ENCODE assay signal across 36 cellular contexts in genomic region chr15:75325922-75326321, GRCh38. TPM values are rescaled to one million over a fixed set of nuclear protein-coding genes. Genes with fewer than 3 reads are reported as not detected.
"Had no signal": no experiment of that assay in that cellular context is flagged by ENCODE, and none has a peak within 500 bp of the region (broad histone marks: within the 10 kb centered on the region; RNA-seq: fewer than 3 reads in every experiment).

No MANE protein-coding gene starts in this region.

- DNase-seq: activated B cell treated with CpG ODN at 0.5 μM for 24 hours; activated CD4-positive, alpha-beta T cell treated with anti-CD3 and anti-CD28 coated beads for 48 hours; activated CD4-positive, alpha-beta T cell treated with anti-CD3 and anti-CD28 coated beads, Interleukin-2, amount 50 U/mL, for 1 hour; activated CD4-positive, alpha-beta T cell treated with anti-CD3 and anti-CD28 coated beads, Interleukin-2, amount 50 U/mL, for 48 hours; activated CD8-positive, alpha-beta memory T cell treated with anti-CD3 and anti-CD28 coated beads for 24 hours; activated CD8-positive, alpha-beta T cell treated with anti-CD3 and anti-CD28 coated beads for 36 hours; activated gamma-delta T cell; activated naive CD4-positive, alpha-beta T cell; activated naive CD4-positive, alpha-beta T cell treated with anti-CD3 and anti-CD28 coated beads, Interleukin-2, amount 10 ng/mL, durations not matched to agents 7 days and 5 days; activated naive CD8-positive, alpha-beta T cell treated with anti-CD3 and anti-CD28 coated beads, Interleukin-2, amount 10 ng/mL, durations not matched to agents 7 days and 5 days; activated T-cell treated with anti-CD3 and anti-CD28 coated beads, Interleukin-2, amount 50 U/mL, for 4 hours; central memory CD4-positive, alpha-beta T cell; cerebellar nuclear complex; colonic mucosa; effector CD8-positive, alpha-beta T cell; esophagus squamous epithelium; foreskin melanocyte; heart right ventricle; T-cell; T1000; WERI-Rb-1 had no signal

- H3K27ac ChIP-seq: ascending aorta, breast epithelium, cardiac muscle cell, colonic mucosa, epithelial cell of prostate, esophagus squamous epithelium, gastroesophageal sphincter, heart right ventricle, WERI-Rb-1 had no signal

- ATAC-seq: activated CD4-positive, CD25-positive, alpha-beta regulatory T cell treated with anti-CD3 and anti-CD28 coated beads, Interleukin-2, amount 50 U/mL, for 24 hours; activated CD8-positive, alpha-beta T cell treated with anti-CD3 and anti-CD28 coated beads for 36 hours; activated naive CD4-positive, alpha-beta T cell treated with anti-CD3 and anti-CD28 coated beads, Interleukin-2, amount 50 U/mL, for 72 hours; activated T-cell treated with anti-CD3 and anti-CD28 coated beads, Interleukin-2, amount 50 U/mL, for 4 hours; activated T-helper 17 cell treated with anti-CD3 and anti-CD28 coated beads, Interleukin-2, amount 50 U/mL, for 72 hours; gastroesophageal sphincter; heart right ventricle; T-cell had no signal

- H3K4me1 ChIP-seq: ascending aorta, breast epithelium, colonic mucosa, esophagus squamous epithelium, gastroesophageal sphincter, heart right ventricle had no signal

- H3K9me3 ChIP-seq: ascending aorta, breast epithelium, colonic mucosa, esophagus squamous epithelium, gastroesophageal sphincter, heart right ventricle had no signal

- H3K36me3 ChIP-seq: ascending aorta, breast epithelium, cardiac muscle cell, colonic mucosa, esophagus squamous epithelium, gastroesophageal sphincter, heart right ventricle, WERI-Rb-1 had no signal

- H3K4me3 ChIP-seq: ascending aorta, breast epithelium, cardiac muscle cell, colonic mucosa, esophagus squamous epithelium, gastroesophageal sphincter, heart right ventricle had no signal

- FAIRE-seq: endometrium, endothelial cell of umbilical vein had no signal

- H3K27me3 ChIP-seq: ascending aorta, breast epithelium, cardiac muscle cell, colonic mucosa, esophagus squamous epithelium, gastroesophageal sphincter, heart right ventricle had no signal

RNA-seq across cellular contexts. Expression of gene GOLGA6D, which starts 43.3 kb away (rescaled TPM):
- total RNA-seq: activated B cell treated with CpG ODN at 0.5 μM for 24 hours; activated CD8-positive, alpha-beta T cell treated with anti-CD3 and anti-CD28 coated beads for 36 hours; activated naive CD8-positive, alpha-beta T cell treated with anti-CD3 and anti-CD28 coated beads, Interleukin-2, amount 10 ng/mL, durations not matched to agents 7 days and 5 days; activated T-cell treated with anti-CD3 and anti-CD28 coated beads, Interleukin-2, amount 50 U/mL, for 4 hours; ascending aorta; colonic mucosa; dermis microvascular lymphatic vessel endothelial cell; endothelial cell of umbilical vein; esophagus squamous epithelium; fibroblast of villous mesenchyme; gastroesophageal sphincter; glomerular endothelial cell had no signal
- polyA plus RNA-seq: cardiac muscle cell, endothelial cell of umbilical vein, esophagus, fibroblast of lung, heart right ventricle had no signal
